Comparison of ENCODE assay signal across 17 cellular contexts in genomic region chr4:83208776-83209365, GRCh38.
DNase-seq lines count a peak whose midpoint lies in the region; ATAC-seq and TF ChIP-seq lines count a peak whose summit lies in the region.
"Had no signal": no experiment of that assay in that cellular context is flagged by ENCODE, and none has a peak within 500 bp of the region (broad histone marks: within the 10 kb centered on the region; RNA-seq: fewer than 3 reads in every experiment).

No MANE protein-coding gene starts in this region.

- BruUV-seq in mammary epithelial cell (replicated peaks; lab: Mats Ljungman, UMichigan), result no TSS peak

- no peak for TF ChIP-seq EP300 in suprapubic skin (IDR thresholded peaks at IDR 0.05)

- H3K27ac ChIP-seq in mammary epithelial cell (ENCODE audit: insufficient read depth, low read depth, low read length) (no peak overlapping the region), suprapubic skin (no peak overlapping the region)

- H3K4me1 ChIP-seq in mammary epithelial cell (ENCODE audit: insufficient read depth, low read length) (peaks cover 41% of the 10 kb centered on the region), suprapubic skin (no peaks in the 10 kb centered on the region)

- no peak overlapping the region for H3K9ac ChIP-seq in mammary epithelial cell (ENCODE audit: insufficient read depth, low read length)

- no peak for TF ChIP-seq POLR2A in suprapubic skin (IDR thresholded peaks at IDR 0.05)

- H3K4me3 ChIP-seq in mammary epithelial cell (replicated peaks in 1 of 3; ENCODE audit: insufficient read depth in 1 of 3, low read depth in 2 of 3, low read length in 3 of 3) (no peak overlapping the region), suprapubic skin (no peak overlapping the region)

- CTCF ChIA-PET in mammary epithelial cell (lab: Charles Lee; ENCODE audit: low non-redundant PET), result no interaction called here

- peak; percentile 31 for DNase-seq in AG08396 (ENCODE audit: low spot score)
- peak; percentile 71 for DNase-seq in HFFc6
- DNase-seq in mammary epithelial cell, result peak; percentile 15
- DNase-seq in kidney tubule cell (ENCODE audit: low spot score), result peak; percentile 45
- DNase-seq in superior temporal gyrus (ENCODE audit: extremely low spot score), result no peak
- no peak for DNase-seq in suprapubic skin (ENCODE audit: low spot score in 2 of 2)
- DNase-seq: activated naive CD4-positive, alpha-beta T cell treated with anti-CD3 and anti-CD28 coated beads, Interleukin-2, amount 10 ng/mL, durations not matched to agents 7 days and 5 days; caudate nucleus; Kasumi-1; midbrain; NCI-H187 treated with DMSO at 0.1 percent for 48 hours; NCI-H82; posterior cingulate gyrus; SHP77 had no signal

- peak overlapping the region; percentile 86 for H3K27ac Mint-ChIP-seq in HFFc6
- H3K27ac Mint-ChIP-seq: activated naive CD4-positive, alpha-beta T cell treated with anti-CD3 and anti-CD28 coated beads, Interleukin-2, amount 10 ng/mL, durations not matched to agents 7 days and 5 days; type B pancreatic cell had no signal

- H3K79me2 ChIP-seq in mammary epithelial cell (ENCODE audit: insufficient read depth, low read length), result no peaks in the 10 kb centered on the region

- H3K27me3 Mint-ChIP-seq in HFFc6 (ENCODE audit: insufficient read depth), result peaks cover 2% of the 10 kb centered on the region
- H3K27me3 Mint-ChIP-seq: type B pancreatic cell had no signal

- H3K27me3 ChIP-seq in mammary epithelial cell (ENCODE audit: insufficient read depth, low read length) (no peaks in the 10 kb centered on the region), suprapubic skin (no peaks in the 10 kb centered on the region)

- peak overlapping the region; percentile 31 for H3K4me3 Mint-ChIP-seq in HFFc6
- H3K4me3 Mint-ChIP-seq: activated naive CD4-positive, alpha-beta T cell treated with anti-CD3 and anti-CD28 coated beads, Interleukin-2, amount 10 ng/mL, durations not matched to agents 7 days and 5 days; type B pancreatic cell had no signal

- H3K36me3 Mint-ChIP-seq in HFFc6 (ENCODE audit: low read depth), result peaks cover 10% of the 10 kb centered on the region

- H2AFZ ChIP-seq in mammary epithelial cell (ENCODE audit: low read depth, low read length), result peak overlapping the region; percentile 19

- no peaks in the 10 kb centered on the region for H3K9me3 Mint-ChIP-seq in HFFc6

- no peaks in the 10 kb centered on the region for H3K36me3 ChIP-seq in mammary epithelial cell (ENCODE audit: insufficient read depth, low read length)
- no peaks in the 10 kb centered on the region for H3K36me3 ChIP-seq in suprapubic skin

- ATAC-seq in HG03460 (IDR thresholded peaks at IDR 0.05; ENCODE audit: unreplicated experiment), result no peak
- ATAC-seq in GM18520 (IDR thresholded peaks at IDR 0.05; ENCODE audit: unreplicated experiment), result no peak

- H3K4me1 Mint-ChIP-seq in HFFc6 (ENCODE audit: low read depth), result no peaks in the 10 kb centered on the region

- TF ChIP-seq CTCF in HFFc6 (IDR thresholded peaks at IDR 0.05) (no peak), mammary epithelial cell (conservative IDR thresholded peaks at IDR 0.05 in 1 of 2, IDR thresholded peaks at IDR 0.05 in 1 of 2; ENCODE audit: extremely low read depth in 1 of 2, insufficient read depth in 1 of 2, low read depth in 1 of 2, low read length in 2 of 2) (no peak), suprapubic skin (IDR thresholded peaks at IDR 0.05) (no peak)

- no peak overlapping the region for H3K4me2 ChIP-seq in mammary epithelial cell (ENCODE audit: insufficient read depth, low read depth, low read length)

- dilution Hi-C loops in mammary epithelial cell (cut with HindIII; ENCODE audit: low sequenced_read_pairs), result no loop called here

- H3K9me3 ChIP-seq in mammary epithelial cell (replicated peaks; ENCODE audit: insufficient read depth, low read length), result no peaks in the 10 kb centered on the region
- H3K9me3 ChIP-seq in suprapubic skin, result no peaks in the 10 kb centered on the region

- intact Hi-C loops in mammary epithelial cell (cut with micrococcal nuclease), result no loop called here

- in situ Hi-C loops in mammary epithelial cell (cut with MboI; ENCODE audit: low sequenced_read_pairs in 2 of 2), result no loop called here

- H4K20me1 ChIP-seq in mammary epithelial cell (ENCODE audit: insufficient read depth, low read length), result no peaks in the 10 kb centered on the region

- 88% methylated on average over 2 of the region's 2 CpGs for WGBS in mammary epithelial cell (ENCODE audit: low coverage, missing lambda C conversion rate)
- 80% methylated on average over 2 of the region's 2 CpGs for WGBS in suprapubic skin

Comparison
In these comparisons a context has a peak if more than half of its experiments do, and no peak if none do; other contexts are left out.
1. DNase-seq: peak in AG08396 (single experiment), HFFc6 (single experiment), mammary epithelial cell (single experiment) and kidney tubule cell (single experiment); none in superior temporal gyrus (single experiment) and suprapubic skin (0 of 2).